ENCODE assay signal across 1 cellular context in the genomic region with DNA sequence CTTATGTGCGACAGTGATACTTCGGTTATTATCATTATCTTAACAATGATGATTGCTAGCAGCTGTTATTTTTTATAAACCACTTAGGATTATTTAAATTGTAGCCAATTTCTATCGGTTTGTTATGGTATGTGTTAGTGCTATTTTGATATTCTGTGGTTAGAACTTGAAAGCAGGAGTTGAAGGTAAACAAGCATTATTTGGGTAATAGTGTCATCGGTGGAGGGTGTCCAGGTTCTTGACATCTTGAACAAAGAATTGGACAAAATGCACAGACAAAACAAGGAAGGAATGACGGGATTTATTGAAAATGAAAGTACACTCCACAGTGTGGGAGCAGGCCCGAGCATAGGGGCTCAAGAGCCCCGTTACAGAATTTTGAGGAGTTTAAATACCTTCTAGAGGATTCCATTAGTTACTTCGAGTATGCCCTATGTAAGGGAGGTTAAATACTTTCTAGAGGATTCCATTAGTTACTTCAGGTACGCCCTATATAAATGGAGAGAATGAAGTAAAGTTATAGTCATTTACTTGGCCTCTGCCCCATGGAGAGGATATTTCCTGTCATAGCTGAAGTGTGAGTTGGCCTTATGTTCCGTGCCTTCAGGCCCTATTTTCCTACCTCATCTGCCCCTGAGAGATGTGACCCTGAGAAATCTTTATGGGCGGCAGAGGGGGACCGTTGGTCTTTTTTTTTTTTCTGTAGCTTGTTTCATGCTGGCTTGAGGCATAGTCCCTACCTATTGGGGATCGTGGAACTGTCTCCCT.
A peak's percentile ranks its signal among the peaks of the same experiment; 100 is the strongest.
TF ChIP-seq lines count a peak whose summit lies in the region.

No MANE protein-coding gene starts in this region.

TF ChIP-seq in GM12878, 131 proteins besides CTCF, POLR2A, EP300 and RAD21:
- peak; percentile 15; the same call in 1 of the 2 replicates for TF ChIP-seq RUNX3 (IDR thresholded peaks at IDR 0.05; ENCODE audit: low read length)
- no peak for TF ChIP-seq EGR1 (IDR thresholded peaks at IDR 0.05; ENCODE audit: borderline replicate concordance in 1 of 2, low read depth in 2 of 2, low read length in 2 of 2)
